In the genomic region with DNA sequence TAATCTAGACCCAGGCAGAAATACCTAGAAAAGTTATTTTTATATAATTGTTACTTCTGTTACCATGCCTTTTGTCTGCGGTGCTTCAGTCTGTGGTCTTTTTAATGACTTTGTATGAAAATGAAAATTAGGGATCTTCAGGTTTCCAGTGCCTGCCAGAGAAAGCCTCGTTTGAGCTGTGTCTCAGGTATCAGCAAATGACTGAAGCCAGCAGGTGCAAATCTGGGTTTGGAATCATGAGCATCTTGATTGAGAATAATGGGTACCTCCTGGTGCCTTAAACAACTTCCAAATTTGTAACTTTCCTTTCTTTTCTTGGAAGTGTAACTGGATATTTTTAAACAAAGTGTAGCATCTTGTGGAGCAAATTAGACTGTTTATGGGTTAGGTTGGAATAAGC, we compare ENCODE assay signal across 1 cellular context.
TF ChIP-seq lines count a peak whose summit lies in the region.

No MANE protein-coding gene starts in this region.

TF ChIP-seq in GM23338, 12 proteins besides CTCF, POLR2A, EP300 and RAD21:
- TF ChIP-seq, protein P1, sequence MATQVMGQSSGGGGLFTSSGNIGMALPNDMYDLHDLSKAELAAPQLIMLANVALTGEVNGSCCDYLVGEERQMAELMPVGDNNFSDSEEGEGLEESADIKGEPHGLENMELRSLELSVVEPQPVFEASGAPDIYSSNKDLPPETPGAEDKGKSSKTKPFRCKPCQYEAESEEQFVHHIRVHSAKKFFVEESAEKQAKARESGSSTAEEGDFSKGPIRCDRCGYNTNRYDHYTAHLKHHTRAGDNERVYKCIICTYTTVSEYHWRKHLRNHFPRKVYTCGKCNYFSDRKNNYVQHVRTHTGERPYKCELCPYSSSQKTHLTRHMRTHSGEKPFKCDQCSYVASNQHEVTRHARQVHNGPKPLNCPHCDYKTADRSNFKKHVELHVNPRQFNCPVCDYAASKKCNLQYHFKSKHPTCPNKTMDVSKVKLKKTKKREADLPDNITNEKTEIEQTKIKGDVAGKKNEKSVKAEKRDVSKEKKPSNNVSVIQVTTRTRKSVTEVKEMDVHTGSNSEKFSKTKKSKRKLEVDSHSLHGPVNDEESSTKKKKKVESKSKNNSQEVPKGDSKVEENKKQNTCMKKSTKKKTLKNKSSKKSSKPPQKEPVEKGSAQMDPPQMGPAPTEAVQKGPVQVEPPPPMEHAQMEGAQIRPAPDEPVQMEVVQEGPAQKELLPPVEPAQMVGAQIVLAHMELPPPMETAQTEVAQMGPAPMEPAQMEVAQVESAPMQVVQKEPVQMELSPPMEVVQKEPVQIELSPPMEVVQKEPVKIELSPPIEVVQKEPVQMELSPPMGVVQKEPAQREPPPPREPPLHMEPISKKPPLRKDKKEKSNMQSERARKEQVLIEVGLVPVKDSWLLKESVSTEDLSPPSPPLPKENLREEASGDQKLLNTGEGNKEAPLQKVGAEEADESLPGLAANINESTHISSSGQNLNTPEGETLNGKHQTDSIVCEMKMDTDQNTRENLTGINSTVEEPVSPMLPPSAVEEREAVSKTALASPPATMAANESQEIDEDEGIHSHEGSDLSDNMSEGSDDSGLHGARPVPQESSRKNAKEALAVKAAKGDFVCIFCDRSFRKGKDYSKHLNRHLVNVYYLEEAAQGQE (IDR thresholded peaks at IDR 0.05; ENCODE audit: unreplicated experiment) = no peak
- no peak for TF ChIP-seq EZH2phosphoT487 (IDR thresholded peaks at IDR 0.05; ENCODE audit: unreplicated experiment)
- TF ChIP-seq, protein P2, sequence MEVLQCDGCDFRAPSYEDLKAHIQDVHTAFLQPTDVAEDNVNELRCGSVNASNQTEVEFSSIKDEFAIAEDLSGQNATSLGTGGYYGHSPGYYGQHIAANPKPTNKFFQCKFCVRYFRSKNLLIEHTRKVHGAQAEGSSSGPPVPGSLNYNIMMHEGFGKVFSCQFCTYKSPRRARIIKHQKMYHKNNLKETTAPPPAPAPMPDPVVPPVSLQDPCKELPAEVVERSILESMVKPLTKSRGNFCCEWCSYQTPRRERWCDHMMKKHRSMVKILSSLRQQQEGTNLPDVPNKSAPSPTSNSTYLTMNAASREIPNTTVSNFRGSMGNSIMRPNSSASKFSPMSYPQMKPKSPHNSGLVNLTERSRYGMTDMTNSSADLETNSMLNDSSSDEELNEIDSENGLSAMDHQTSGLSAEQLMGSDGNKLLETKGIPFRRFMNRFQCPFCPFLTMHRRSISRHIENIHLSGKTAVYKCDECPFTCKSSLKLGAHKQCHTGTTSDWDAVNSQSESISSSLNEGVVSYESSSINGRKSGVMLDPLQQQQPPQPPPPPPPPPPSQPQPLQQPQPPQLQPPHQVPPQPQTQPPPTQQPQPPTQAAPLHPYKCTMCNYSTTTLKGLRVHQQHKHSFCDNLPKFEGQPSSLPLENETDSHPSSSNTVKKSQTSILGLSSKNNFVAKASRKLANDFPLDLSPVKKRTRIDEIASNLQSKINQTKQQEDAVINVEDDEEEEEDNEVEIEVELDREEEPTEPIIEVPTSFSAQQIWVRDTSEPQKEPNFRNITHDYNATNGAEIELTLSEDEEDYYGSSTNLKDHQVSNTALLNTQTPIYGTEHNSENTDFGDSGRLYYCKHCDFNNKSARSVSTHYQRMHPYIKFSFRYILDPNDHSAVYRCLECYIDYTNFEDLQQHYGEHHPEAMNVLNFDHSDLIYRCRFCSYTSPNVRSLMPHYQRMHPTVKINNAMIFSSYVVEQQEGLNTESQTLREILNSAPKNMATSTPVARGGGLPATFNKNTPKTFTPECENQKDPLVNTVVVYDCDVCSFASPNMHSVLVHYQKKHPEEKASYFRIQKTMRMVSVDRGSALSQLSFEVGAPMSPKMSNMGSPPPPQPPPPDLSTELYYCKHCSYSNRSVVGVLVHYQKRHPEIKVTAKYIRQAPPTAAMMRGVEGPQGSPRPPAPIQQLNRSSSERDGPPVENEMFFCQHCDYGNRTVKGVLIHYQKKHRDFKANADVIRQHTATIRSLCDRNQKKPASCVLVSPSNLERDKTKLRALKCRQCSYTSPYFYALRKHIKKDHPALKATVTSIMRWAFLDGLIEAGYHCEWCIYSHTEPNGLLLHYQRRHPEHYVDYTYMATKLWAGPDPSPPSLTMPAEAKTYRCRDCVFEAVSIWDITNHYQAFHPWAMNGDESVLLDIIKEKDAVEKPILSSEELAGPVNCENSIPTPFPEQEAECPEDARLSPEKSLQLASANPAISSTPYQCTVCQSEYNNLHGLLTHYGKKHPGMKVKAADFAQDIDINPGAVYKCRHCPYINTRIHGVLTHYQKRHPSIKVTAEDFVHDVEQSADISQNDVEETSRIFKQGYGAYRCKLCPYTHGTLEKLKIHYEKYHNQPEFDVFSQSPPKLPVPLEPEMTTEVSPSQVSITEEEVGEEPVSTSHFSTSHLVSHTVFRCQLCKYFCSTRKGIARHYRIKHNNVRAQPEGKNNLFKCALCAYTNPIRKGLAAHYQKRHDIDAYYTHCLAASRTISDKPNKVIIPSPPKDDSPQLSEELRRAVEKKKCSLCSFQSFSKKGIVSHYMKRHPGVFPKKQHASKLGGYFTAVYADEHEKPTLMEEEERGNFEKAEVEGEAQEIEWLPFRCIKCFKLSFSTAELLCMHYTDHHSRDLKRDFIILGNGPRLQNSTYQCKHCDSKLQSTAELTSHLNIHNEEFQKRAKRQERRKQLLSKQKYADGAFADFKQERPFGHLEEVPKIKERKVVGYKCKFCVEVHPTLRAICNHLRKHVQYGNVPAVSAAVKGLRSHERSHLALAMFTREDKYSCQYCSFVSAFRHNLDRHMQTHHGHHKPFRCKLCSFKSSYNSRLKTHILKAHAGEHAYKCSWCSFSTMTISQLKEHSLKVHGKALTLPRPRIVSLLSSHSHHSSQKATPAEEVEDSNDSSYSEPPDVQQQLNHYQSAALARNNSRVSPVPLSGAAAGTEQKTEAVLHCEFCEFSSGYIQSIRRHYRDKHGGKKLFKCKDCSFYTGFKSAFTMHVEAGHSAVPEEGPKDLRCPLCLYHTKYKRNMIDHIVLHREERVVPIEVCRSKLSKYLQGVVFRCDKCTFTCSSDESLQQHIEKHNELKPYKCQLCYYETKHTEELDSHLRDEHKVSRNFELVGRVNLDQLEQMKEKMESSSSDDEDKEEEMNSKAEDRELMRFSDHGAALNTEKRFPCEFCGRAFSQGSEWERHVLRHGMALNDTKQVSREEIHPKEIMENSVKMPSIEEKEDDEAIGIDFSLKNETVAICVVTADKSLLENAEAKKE (CRISPR knock-in tag; IDR thresholded peaks at IDR 0.05) = no peak
- TF ChIP-seq CREB1 (CRISPR knock-in tag; IDR thresholded peaks at IDR 0.05; ENCODE audit: low read depth) = no peak
- TF ChIP-seq EZH2 (IDR thresholded peaks at IDR 0.05; ENCODE audit: low read depth, unreplicated experiment) = no peak
- TF ChIP-seq ZNF114 (CRISPR knock-in tag; IDR thresholded peaks at IDR 0.05) = no peak
- TF ChIP-seq POLR2AphosphoS5 (IDR thresholded peaks at IDR 0.05; ENCODE audit: low read depth) = no peak
- no peak for TF ChIP-seq NANOG (IDR thresholded peaks at IDR 0.05; ENCODE audit: borderline replicate concordance)
- TF ChIP-seq, protein P3, sequence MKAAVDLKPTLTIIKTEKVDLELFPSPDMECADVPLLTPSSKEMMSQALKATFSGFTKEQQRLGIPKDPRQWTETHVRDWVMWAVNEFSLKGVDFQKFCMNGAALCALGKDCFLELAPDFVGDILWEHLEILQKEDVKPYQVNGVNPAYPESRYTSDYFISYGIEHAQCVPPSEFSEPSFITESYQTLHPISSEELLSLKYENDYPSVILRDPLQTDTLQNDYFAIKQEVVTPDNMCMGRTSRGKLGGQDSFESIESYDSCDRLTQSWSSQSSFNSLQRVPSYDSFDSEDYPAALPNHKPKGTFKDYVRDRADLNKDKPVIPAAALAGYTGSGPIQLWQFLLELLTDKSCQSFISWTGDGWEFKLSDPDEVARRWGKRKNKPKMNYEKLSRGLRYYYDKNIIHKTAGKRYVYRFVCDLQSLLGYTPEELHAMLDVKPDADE (IDR thresholded peaks at IDR 0.05) = no peak
- no peak for TF ChIP-seq STAT1 (IDR thresholded peaks at IDR 0.05; ENCODE audit: unreplicated experiment)
- TF ChIP-seq ZNF331 (CRISPR knock-in tag; IDR thresholded peaks at IDR 0.05; ENCODE audit: low read depth) = no peak
- no peak for TF ChIP-seq JUNB (IDR thresholded peaks at IDR 0.05; ENCODE audit: unreplicated experiment)
